Comparison of ENCODE assay signal across 23 cellular contexts in genomic region chr1:208864366-208864965, GRCh38.
"Had no signal": no experiment of that assay in that cellular context is flagged by ENCODE, and none has a peak within 500 bp of the region (broad histone marks: within the 10 kb centered on the region; RNA-seq: fewer than 3 reads in every experiment).

No MANE protein-coding gene starts in this region.

- DNase-seq: activated CD4-positive, alpha-beta T cell treated with anti-CD3 and anti-CD28 coated beads, Interleukin-2, amount 10 ng/mL, durations not matched to agents 24 days and 14 days; activated CD4-positive, alpha-beta T cell treated with anti-CD3 and anti-CD28 coated beads, Interleukin-2, amount 50 U/mL, for 4 hours; activated CD8-positive, alpha-beta T cell treated with anti-CD3 and anti-CD28 coated beads for 36 hours; activated gamma-delta T cell; activated naive CD4-positive, alpha-beta T cell treated with Interleukin-2 at 50 U/mL for 16 hours; activated naive CD8-positive, alpha-beta T cell treated with anti-CD3 and anti-CD28 coated beads, Interleukin-2, amount 10 ng/mL, durations not matched to agents 7 days and 5 days; activated T-cell treated with anti-CD3 and anti-CD28 coated beads, Interleukin-2, amount 50 U/mL, for 24 hours; adrenal gland; body of pancreas; caudate nucleus; cerebellar nuclear complex; NCI-H1105; NCI-H1417 treated with DMSO at 0.1 percent for 48 hours; NCI-H187 treated with DMSO at 0.1 percent for 48 hours; NCI-H2081; NCI-H510A; NCI-H526; NCI-H748 treated with DMSO at 0.1 percent for 48 hours; NK-92 treated with Interleukin-12 subunit alpha and Interleukin-12 subunit beta, amount 100 ng/mL, for 24 hours; PC-9; Right ventricle myocardium superior had no signal

- H3K36me3 ChIP-seq: adrenal gland had no signal

- H3K27me3 ChIP-seq: adrenal gland, body of pancreas had no signal

- H3K9me3 ChIP-seq: adrenal gland, body of pancreas had no signal

- H3K9ac ChIP-seq: KMS-11 had no signal

- H3K4me3 ChIP-seq: adrenal gland, body of pancreas, PC-9, SK-N-MC had no signal

- H3K4me1 ChIP-seq: adrenal gland, body of pancreas had no signal

- H3K27ac ChIP-seq: adrenal gland, body of pancreas, KMS-11, PC-9, SK-N-MC had no signal
